In genomic region chr5:10528056-10528816, GRCh38 we compare ENCODE assay signal across 10 cellular contexts. TPM values are rescaled to one million over a fixed set of nuclear protein-coding genes. Genes with fewer than 3 reads are reported as not detected.
DNase-seq lines count a peak whose midpoint lies in the region; ATAC-seq and TF ChIP-seq lines count a peak whose summit lies in the region.
"Had no signal": no experiment of that assay in that cellular context is flagged by ENCODE, and none has a peak within 500 bp of the region (broad histone marks: within the 10 kb centered on the region; RNA-seq: fewer than 3 reads in every experiment).

No MANE protein-coding gene starts in this region.

- H2AFZ ChIP-seq in HCT116 (ENCODE audit: low read depth, low read length, poor library complexity, severe bottlenecking), result peak overlapping the region; percentile 36

- DNase-seq in BE2C, result no peak
- DNase-seq in HCT116 (ENCODE audit: low read depth, low spot score), result no peak
- DNase-seq in RPMI7951 (ENCODE audit: low read depth), result peak; percentile 47
- peak; percentile 87 for DNase-seq in fibroblast of the aortic adventitia (ENCODE audit: low read depth)
- DNase-seq in pons (ENCODE audit: low spot score), result no peak
- no peak for DNase-seq in NCI-H2107 treated with DMSO at 0.1 percent for 48 hours (lab: John Stamatoyannopoulos, UW; ENCODE audit: unreplicated experiment)
- DNase-seq in activated T-cell treated with anti-CD3 and anti-CD28 coated beads, Interleukin-2, amount 50 U/mL, for 24 hours, result no peak
- DNase-seq: Kasumi-1 had no signal

- BruUV-seq in HCT116 (replicated peaks; lab: Mats Ljungman, UMichigan), result no TSS peak

- no peaks in the 10 kb centered on the region for H4K20me1 ChIP-seq in HCT116 (ENCODE audit: insufficient read depth)

- no peaks in the 10 kb centered on the region for H3K27me3 ChIP-seq in BE2C
- no peaks in the 10 kb centered on the region for H3K27me3 ChIP-seq in HCT116 (ENCODE audit: insufficient read depth, low read length)
- H3K27me3 ChIP-seq: cardiac muscle cell had no signal

- H3K9me3 Mint-ChIP-seq in activated T-cell treated with anti-CD3 and anti-CD28 coated beads, Interleukin-2, amount 50 U/mL, for 24 hours, result no peaks in the 10 kb centered on the region

- H3K4me3 ChIP-seq in BE2C (ENCODE audit: low read depth, low read length) (no peak overlapping the region), HCT116 (replicated peaks in 1 of 2; ENCODE audit: low read depth in 1 of 2, low read length in 2 of 2) (no peak overlapping the region), fibroblast of the aortic adventitia (ENCODE audit: low read depth, low read length) (no peak overlapping the region)
- H3K4me3 ChIP-seq: cardiac muscle cell had no signal

- intact Hi-C loops in HCT116 (cut with micrococcal nuclease), result no loop called here

- no peak overlapping the region for H3K4me3 Mint-ChIP-seq in activated T-cell treated with anti-CD3 and anti-CD28 coated beads, Interleukin-2, amount 50 U/mL, for 24 hours

- H3K27ac Mint-ChIP-seq in activated T-cell treated with anti-CD3 and anti-CD28 coated beads, Interleukin-2, amount 50 U/mL, for 24 hours, result no peak overlapping the region

- no peaks in the 10 kb centered on the region for H3K9me2 ChIP-seq in HCT116 (ENCODE audit: insufficient read depth)

- TF ChIP-seq CTCF in BE2C (IDR thresholded peaks at IDR 0.05; ENCODE audit: low read depth, low read length), result peak; percentile 28; the same call in 1 of the 2 replicates
- peak in 2 of 3 experiments; percentile 19 to 32; a peak in 3 of 6 replicates for TF ChIP-seq CTCF in HCT116 (IDR thresholded peaks at IDR 0.05 in 2 of 3, conservative IDR thresholded peaks at IDR 0.05 in 1 of 3; ENCODE audit: borderline replicate concordance in 1 of 3, insufficient read depth in 1 of 3, low read depth in 2 of 3, low read length in 2 of 3)
- peak; percentile 27 for TF ChIP-seq CTCF in fibroblast of the aortic adventitia (IDR thresholded peaks at IDR 0.05; ENCODE audit: insufficient read depth, low read length)

- peak overlapping the region; percentile 25 for H3K4me2 ChIP-seq in HCT116 (ENCODE audit: low read length)

- peaks cover 11% of the 10 kb centered on the region for H3K4me1 ChIP-seq in BE2C
- H3K4me1 ChIP-seq in HCT116 (ENCODE audit: control insufficient read depth in 1 of 2, insufficient read depth in 2 of 2, low read length in 2 of 2), result peaks cover 7 to 54% of the 10 kb centered on the region in 2 experiments

- peaks cover 2% of the 10 kb centered on the region for H3K4me1 Mint-ChIP-seq in activated T-cell treated with anti-CD3 and anti-CD28 coated beads, Interleukin-2, amount 50 U/mL, for 24 hours (ENCODE audit: low read depth)

- H3K36me3 Mint-ChIP-seq in activated T-cell treated with anti-CD3 and anti-CD28 coated beads, Interleukin-2, amount 50 U/mL, for 24 hours (ENCODE audit: low read depth), result no peaks in the 10 kb centered on the region

- H3K27me3 Mint-ChIP-seq in activated T-cell treated with anti-CD3 and anti-CD28 coated beads, Interleukin-2, amount 50 U/mL, for 24 hours, result peaks cover 15% of the 10 kb centered on the region

- RAD21 ChIA-PET in HCT116 (lab: Charles Lee; ENCODE audit: low non-redundant PET in 1 of 2, low total read pairs in 2 of 2, uncharacterized antibody in 2 of 2, unreplicated experiment in 2 of 2), result no interaction called here

- ATAC-seq in HCT116 (peak; percentile 64), GM19467 (IDR thresholded peaks at IDR 0.05; ENCODE audit: unreplicated experiment) (no peak)

- H3K27ac ChIP-seq in HCT116 (ENCODE audit: low read depth, low read length), result no peak overlapping the region; the same call in 1 of the 2 replicates
- H3K27ac ChIP-seq: cardiac muscle cell had no signal

- H3K9ac ChIP-seq in HCT116 (ENCODE audit: low read length), result no peak overlapping the region

- no peaks in the 10 kb centered on the region for H3K36me3 ChIP-seq in BE2C
- no peaks in the 10 kb centered on the region for H3K36me3 ChIP-seq in HCT116 (ENCODE audit: control insufficient read depth in 1 of 2, insufficient read depth in 2 of 2, low read length in 2 of 2)
- H3K36me3 ChIP-seq: cardiac muscle cell had no signal

- CTCF ChIA-PET in HCT116 (lab: Charles Lee), result no interaction called here

- TF ChIP-seq POLR2A in HCT116 (IDR thresholded peaks at IDR 0.05; ENCODE audit: borderline replicate concordance, extremely low read depth, insufficient read depth, insufficient read length), result no peak

- H3K79me2 ChIP-seq in HCT116 (ENCODE audit: insufficient read depth, low read length), result no peaks in the 10 kb centered on the region

- H3K9me3 ChIP-seq in BE2C (no peaks in the 10 kb centered on the region), HCT116 (ENCODE audit: control insufficient read depth in 1 of 2, insufficient read depth in 1 of 2, low read depth in 1 of 2, low read length in 2 of 2) (no peaks in the 10 kb centered on the region)

- POLR2A ChIA-PET in HCT116 (lab: Charles Lee), result no interaction called here

- TF ChIP-seq RAD21 in HCT116 (IDR thresholded peaks at IDR 0.05; ENCODE audit: low read depth), result no peak

TF ChIP-seq in HCT116, 20 proteins besides CTCF, POLR2A, EP300 and RAD21:
- TF ChIP-seq POLR2AphosphoS5 (IDR thresholded peaks at IDR 0.05; ENCODE audit: low read depth, low read length) (no peak), YY1 (IDR thresholded peaks at IDR 0.05; ENCODE audit: extremely low read depth, insufficient replicate concordance, low read depth, low read length) (no peak), ZNF274 (IDR thresholded peaks at IDR 0.05; ENCODE audit: low read depth, low read length) (no peak), TCF7L2 (IDR thresholded peaks at IDR 0.05; ENCODE audit: borderline replicate concordance, extremely low read depth, insufficient read depth, insufficient read length) (no peak), EZH2phosphoT487 (IDR thresholded peaks at IDR 0.05; ENCODE audit: borderline replicate concordance) (no peak), CEBPB (IDR thresholded peaks at IDR 0.05; ENCODE audit: low read depth) (no peak)
- TF ChIP-seq, protein P1, sequence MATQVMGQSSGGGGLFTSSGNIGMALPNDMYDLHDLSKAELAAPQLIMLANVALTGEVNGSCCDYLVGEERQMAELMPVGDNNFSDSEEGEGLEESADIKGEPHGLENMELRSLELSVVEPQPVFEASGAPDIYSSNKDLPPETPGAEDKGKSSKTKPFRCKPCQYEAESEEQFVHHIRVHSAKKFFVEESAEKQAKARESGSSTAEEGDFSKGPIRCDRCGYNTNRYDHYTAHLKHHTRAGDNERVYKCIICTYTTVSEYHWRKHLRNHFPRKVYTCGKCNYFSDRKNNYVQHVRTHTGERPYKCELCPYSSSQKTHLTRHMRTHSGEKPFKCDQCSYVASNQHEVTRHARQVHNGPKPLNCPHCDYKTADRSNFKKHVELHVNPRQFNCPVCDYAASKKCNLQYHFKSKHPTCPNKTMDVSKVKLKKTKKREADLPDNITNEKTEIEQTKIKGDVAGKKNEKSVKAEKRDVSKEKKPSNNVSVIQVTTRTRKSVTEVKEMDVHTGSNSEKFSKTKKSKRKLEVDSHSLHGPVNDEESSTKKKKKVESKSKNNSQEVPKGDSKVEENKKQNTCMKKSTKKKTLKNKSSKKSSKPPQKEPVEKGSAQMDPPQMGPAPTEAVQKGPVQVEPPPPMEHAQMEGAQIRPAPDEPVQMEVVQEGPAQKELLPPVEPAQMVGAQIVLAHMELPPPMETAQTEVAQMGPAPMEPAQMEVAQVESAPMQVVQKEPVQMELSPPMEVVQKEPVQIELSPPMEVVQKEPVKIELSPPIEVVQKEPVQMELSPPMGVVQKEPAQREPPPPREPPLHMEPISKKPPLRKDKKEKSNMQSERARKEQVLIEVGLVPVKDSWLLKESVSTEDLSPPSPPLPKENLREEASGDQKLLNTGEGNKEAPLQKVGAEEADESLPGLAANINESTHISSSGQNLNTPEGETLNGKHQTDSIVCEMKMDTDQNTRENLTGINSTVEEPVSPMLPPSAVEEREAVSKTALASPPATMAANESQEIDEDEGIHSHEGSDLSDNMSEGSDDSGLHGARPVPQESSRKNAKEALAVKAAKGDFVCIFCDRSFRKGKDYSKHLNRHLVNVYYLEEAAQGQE (IDR thresholded peaks at IDR 0.05; ENCODE audit: low read depth), result no peak

RNA-seq across cellular contexts. Expression of gene ANKRD33B, which starts 35.6 kb away (rescaled TPM):
- polyA plus RNA-seq in BE2C (2012; ENCODE audit: insufficient read depth, insufficient read length, low read depth), result 1.9 TPM
- total RNA-seq in HCT116 (2021; ENCODE audit: unreplicated experiment) (10.9 TPM), fibroblast of the aortic adventitia (ENCODE audit: low replicate concordance) (8.3 and 11.3 TPM in 2 replicates)
- 3.8 and 4.5 TPM in 2 replicates for polyA plus RNA-seq in HCT116 (2012)
- total RNA-seq in RPMI7951 (2014; rRNA removed; shearing (Covaris generic)), result 0.36 and 0.59 TPM in 2 replicates

Comparison
In these comparisons a context has a peak if more than half of its experiments do, and no peak if none do; other contexts are left out.
1. DNase-seq: peak in RPMI7951 (single experiment) and fibroblast of the aortic adventitia (single experiment); none in BE2C (single experiment), HCT116 (single experiment), pons (single experiment), NCI-H2107 treated with DMSO at 0.1 percent for 48 hours (single experiment) and activated T-cell treated with anti-CD3 and anti-CD28 coated beads, Interleukin-2, amount 50 U/mL, for 24 hours (single experiment).
2. Peak in every context shown above with its lines, with median percentiles within 50 percentile points of each other: CTCF ChIP-seq.